7 cellular contexts compared by ENCODE assay signal in the genomic region with DNA sequence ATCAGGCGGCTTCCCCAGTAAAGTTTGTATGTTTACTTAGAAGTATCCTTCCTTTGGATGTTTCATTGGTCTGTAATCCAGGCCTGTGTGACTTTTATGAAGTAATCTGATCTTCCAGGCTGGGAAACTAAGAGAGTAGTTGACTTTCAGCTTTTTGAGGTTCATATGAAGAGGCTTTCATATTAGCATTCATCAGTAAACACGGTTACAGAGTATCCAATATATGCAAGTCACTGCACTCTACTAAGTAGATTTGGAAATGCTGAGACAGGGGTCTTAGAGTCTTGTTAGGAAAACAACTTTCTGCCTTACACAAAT. TPM values are rescaled to one million over a fixed set of nuclear protein-coding genes. Genes with fewer than 3 reads are reported as not detected.
DNase-seq lines count a peak whose midpoint lies in the region; ATAC-seq and TF ChIP-seq lines count a peak whose summit lies in the region.

No MANE protein-coding gene starts in this region.

- TF ChIP-seq POLR2A in HCT116 (IDR thresholded peaks at IDR 0.05; ENCODE audit: borderline replicate concordance, extremely low read depth, insufficient read depth, insufficient read length) (no peak), gastroesophageal sphincter (IDR thresholded peaks at IDR 0.05) (no peak)

- peaks cover 11 to 12% of the 10 kb centered on the region in 2 experiments for H3K36me3 ChIP-seq in HCT116 (ENCODE audit: control insufficient read depth in 1 of 2, insufficient read depth in 2 of 2, low read length in 2 of 2)
- peaks cover 0 to 24% of the 10 kb centered on the region in 2 donors for H3K36me3 ChIP-seq in gastroesophageal sphincter
- H3K36me3 ChIP-seq in skeletal muscle tissue (ENCODE audit: control insufficient read depth in 3 of 3, insufficient read depth in 3 of 3, low read length in 3 of 3), result peaks cover 0 to 22% (median 9%) of the 10 kb centered on the region in 3 donors

- POLR2A ChIA-PET in HCT116 (lab: Charles Lee), result interaction anchor here (2.3 kb wide), 1 partner anchor 15 kb away, joined by 26 read pairs; a partner anchor contains a TSS
- POLR2A ChIA-PET in T-cell (lab: Charles Lee), result interaction anchor here (0.5 to 3.3 kb wide), 8 partner anchors 8 to 743 kb away, joined by 3 to 78 read pairs (median 11); a partner anchor contains a TSS

- H3K9me3 Mint-ChIP-seq in T-cell, result no peaks in the 10 kb centered on the region

- no peaks in the 10 kb centered on the region for H3K27me3 ChIP-seq in HCT116 (ENCODE audit: insufficient read depth, low read length)
- H3K27me3 ChIP-seq in gastroesophageal sphincter, result no peaks in the 10 kb centered on the region
- H3K27me3 ChIP-seq in skeletal muscle tissue (ENCODE audit: control insufficient read depth in 3 of 3, insufficient read depth in 3 of 3, low read length in 3 of 3), result no peaks in the 10 kb centered on the region

- 0 to 6% methylated on average over 2 of the region's 2 CpGs for WGBS in gastroesophageal sphincter (ENCODE audit: low coverage in 1 of 2), 2 donors

- intact Hi-C loops in HCT116 (cut with micrococcal nuclease), result no loop called here

- TF ChIP-seq RAD21 in HCT116 (IDR thresholded peaks at IDR 0.05; ENCODE audit: low read depth), result no peak

- no peaks in the 10 kb centered on the region for H3K27me3 Mint-ChIP-seq in T-cell

- CTCF ChIA-PET in HCT116 (lab: Charles Lee) (no interaction called here), T-cell (lab: Charles Lee) (interaction anchor here (1.0 to 2.9 kb wide), 4 partner anchors 11 to 996 kb away, joined by 3 to 19 read pairs (median 5); a partner anchor contains a TSS)

- H3K4me3 ChIP-seq in HCT116 (replicated peaks in 1 of 2; ENCODE audit: low read depth in 1 of 2, low read length in 2 of 2), result peak overlapping the region; percentile 90 to 93
- peak overlapping the region; percentile 60 to 90 for H3K4me3 ChIP-seq in gastroesophageal sphincter
- peak overlapping the region; percentile 90 to 96 (median 95) for H3K4me3 ChIP-seq in skeletal muscle tissue (ENCODE audit: low read length in 3 of 3)

- H3K4me2 ChIP-seq in HCT116 (ENCODE audit: low read length), result peak overlapping the region; percentile 80

- H3K9me3 ChIP-seq in HCT116 (ENCODE audit: control insufficient read depth in 1 of 2, insufficient read depth in 1 of 2, low read depth in 1 of 2, low read length in 2 of 2), result no peaks in the 10 kb centered on the region
- H3K9me3 ChIP-seq in gastroesophageal sphincter, result no peaks in the 10 kb centered on the region
- H3K9me3 ChIP-seq in skeletal muscle tissue (ENCODE audit: control insufficient read depth in 3 of 3, low read length in 3 of 3), result no peaks in the 10 kb centered on the region

- TF ChIP-seq CTCF in HCT116 (IDR thresholded peaks at IDR 0.05 in 2 of 3, conservative IDR thresholded peaks at IDR 0.05 in 1 of 3; ENCODE audit: borderline replicate concordance in 1 of 3, insufficient read depth in 1 of 3, low read depth in 2 of 3, low read length in 2 of 3) (no peak), gastroesophageal sphincter (IDR thresholded peaks at IDR 0.05) (no peak)

- H3K36me3 Mint-ChIP-seq in T-cell, result peaks cover 13% of the 10 kb centered on the region

- no TSS peak for BruUV-seq in HCT116 (replicated peaks; lab: Mats Ljungman, UMichigan)

- H3K79me2 ChIP-seq in HCT116 (ENCODE audit: insufficient read depth, low read length), result peaks cover 68% of the 10 kb centered on the region

- H4K20me1 ChIP-seq in HCT116 (ENCODE audit: insufficient read depth), result peaks cover 5% of the 10 kb centered on the region

- RAD21 ChIA-PET in HCT116 (lab: Charles Lee; ENCODE audit: low non-redundant PET in 1 of 2, low total read pairs in 2 of 2, uncharacterized antibody in 2 of 2, unreplicated experiment in 2 of 2), result no interaction called here

- peaks cover 26 to 41% (median 41%) of the 10 kb centered on the region in 3 donors for H3K4me1 Mint-ChIP-seq in T-cell

- H2AFZ ChIP-seq in HCT116 (ENCODE audit: low read depth, low read length, poor library complexity, severe bottlenecking), result no peak overlapping the region

- ATAC-seq in HCT116 (no peak), T-cell (replicated peaks in 1 of 4) (no peak), gastroesophageal sphincter (no peak), HG03442 (IDR thresholded peaks at IDR 0.05; ENCODE audit: unreplicated experiment) (no peak), GM19395 (IDR thresholded peaks at IDR 0.05; ENCODE audit: unreplicated experiment) (no peak), GM21390 (IDR thresholded peaks at IDR 0.05; ENCODE audit: unreplicated experiment) (no peak)

- H3K4me1 ChIP-seq in HCT116 (ENCODE audit: control insufficient read depth in 1 of 2, insufficient read depth in 2 of 2, low read length in 2 of 2) (peaks cover 11 to 24% of the 10 kb centered on the region in 2 experiments; a peak in 3 of 4 replicates), gastroesophageal sphincter (peaks cover 8 to 31% (median 9%) of the 10 kb centered on the region in 3 donors), skeletal muscle tissue (ENCODE audit: control insufficient read depth in 3 of 3, insufficient read depth in 3 of 3, low read length in 3 of 3) (peaks cover 8 to 22% (median 15%) of the 10 kb centered on the region in 3 donors)

- H3K9me2 ChIP-seq in HCT116 (ENCODE audit: insufficient read depth), result no peaks in the 10 kb centered on the region

- peak overlapping the region; percentile 88; the same call in 1 of the 2 replicates for H3K27ac ChIP-seq in HCT116 (ENCODE audit: low read depth, low read length)
- H3K27ac ChIP-seq in gastroesophageal sphincter, result peak overlapping the region; percentile 82 to 98 (median 96)
- H3K27ac ChIP-seq in skeletal muscle tissue (ENCODE audit: low read depth, low read length), result peak overlapping the region; percentile 93

- no peak for TF ChIP-seq EP300 in gastroesophageal sphincter (IDR thresholded peaks at IDR 0.05)

- peak overlapping the region; percentile 85 to 88 for H3K27ac Mint-ChIP-seq in T-cell

- peak overlapping the region; percentile 91 to 99 (median 92) for H3K4me3 Mint-ChIP-seq in T-cell

- no peak for DNase-seq in HCT116 (ENCODE audit: low read depth, low spot score)
- no peak for DNase-seq in T-cell

- H3K9ac ChIP-seq in HCT116 (ENCODE audit: low read length) (peak overlapping the region; percentile 92), skeletal muscle tissue (ENCODE audit: low read depth in 1 of 3, low read length in 3 of 3) (peak overlapping the region; percentile 93 to 96 (median 95))

TF ChIP-seq in HCT116, 20 proteins besides CTCF, POLR2A, EP300 and RAD21 (continues in another document):
- TF ChIP-seq CBX3 (IDR thresholded peaks at IDR 0.05; ENCODE audit: low read depth) (no peak), SRF (IDR thresholded peaks at IDR 0.05; ENCODE audit: low read depth) (no peak), FOSL1 (IDR thresholded peaks at IDR 0.05; ENCODE audit: low read depth) (no peak), EZH2 (IDR thresholded peaks at IDR 0.05) (no peak), POLR2AphosphoS5 (IDR thresholded peaks at IDR 0.05; ENCODE audit: low read depth, low read length) (no peak), CEBPB (IDR thresholded peaks at IDR 0.05; ENCODE audit: low read depth) (no peak), EZH2phosphoT487 (IDR thresholded peaks at IDR 0.05; ENCODE audit: borderline replicate concordance) (no peak), ZFX (IDR thresholded peaks at IDR 0.05) (no peak), EGR1 (IDR thresholded peaks at IDR 0.05; ENCODE audit: low read depth) (no peak), YY1 (IDR thresholded peaks at IDR 0.05; ENCODE audit: extremely low read depth, insufficient replicate concordance, low read depth, low read length) (no peak)
- TF ChIP-seq, protein P1, sequence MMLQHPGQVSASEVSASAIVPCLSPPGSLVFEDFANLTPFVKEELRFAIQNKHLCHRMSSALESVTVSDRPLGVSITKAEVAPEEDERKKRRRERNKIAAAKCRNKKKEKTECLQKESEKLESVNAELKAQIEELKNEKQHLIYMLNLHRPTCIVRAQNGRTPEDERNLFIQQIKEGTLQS (IDR thresholded peaks at IDR 0.05), result no peak
- TF ChIP-seq, protein P2, sequence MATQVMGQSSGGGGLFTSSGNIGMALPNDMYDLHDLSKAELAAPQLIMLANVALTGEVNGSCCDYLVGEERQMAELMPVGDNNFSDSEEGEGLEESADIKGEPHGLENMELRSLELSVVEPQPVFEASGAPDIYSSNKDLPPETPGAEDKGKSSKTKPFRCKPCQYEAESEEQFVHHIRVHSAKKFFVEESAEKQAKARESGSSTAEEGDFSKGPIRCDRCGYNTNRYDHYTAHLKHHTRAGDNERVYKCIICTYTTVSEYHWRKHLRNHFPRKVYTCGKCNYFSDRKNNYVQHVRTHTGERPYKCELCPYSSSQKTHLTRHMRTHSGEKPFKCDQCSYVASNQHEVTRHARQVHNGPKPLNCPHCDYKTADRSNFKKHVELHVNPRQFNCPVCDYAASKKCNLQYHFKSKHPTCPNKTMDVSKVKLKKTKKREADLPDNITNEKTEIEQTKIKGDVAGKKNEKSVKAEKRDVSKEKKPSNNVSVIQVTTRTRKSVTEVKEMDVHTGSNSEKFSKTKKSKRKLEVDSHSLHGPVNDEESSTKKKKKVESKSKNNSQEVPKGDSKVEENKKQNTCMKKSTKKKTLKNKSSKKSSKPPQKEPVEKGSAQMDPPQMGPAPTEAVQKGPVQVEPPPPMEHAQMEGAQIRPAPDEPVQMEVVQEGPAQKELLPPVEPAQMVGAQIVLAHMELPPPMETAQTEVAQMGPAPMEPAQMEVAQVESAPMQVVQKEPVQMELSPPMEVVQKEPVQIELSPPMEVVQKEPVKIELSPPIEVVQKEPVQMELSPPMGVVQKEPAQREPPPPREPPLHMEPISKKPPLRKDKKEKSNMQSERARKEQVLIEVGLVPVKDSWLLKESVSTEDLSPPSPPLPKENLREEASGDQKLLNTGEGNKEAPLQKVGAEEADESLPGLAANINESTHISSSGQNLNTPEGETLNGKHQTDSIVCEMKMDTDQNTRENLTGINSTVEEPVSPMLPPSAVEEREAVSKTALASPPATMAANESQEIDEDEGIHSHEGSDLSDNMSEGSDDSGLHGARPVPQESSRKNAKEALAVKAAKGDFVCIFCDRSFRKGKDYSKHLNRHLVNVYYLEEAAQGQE (IDR thresholded peaks at IDR 0.05; ENCODE audit: low read depth), result no peak

RNA-seq across cellular contexts. Expression of a gene that starts 1.1 kb away (rescaled TPM):
- total RNA-seq in HCT116 (2021; ENCODE audit: unreplicated experiment) (34.7 TPM), T-cell (10 to 100 TPM; 46.2 to 56.0 (median 51.9) TPM), gastroesophageal sphincter (10 to 100 TPM; 46.8 to 99.8 (median 70.3) TPM), skeletal muscle tissue (14.6 TPM)
- 21.4 and 24.7 TPM in 2 replicates for polyA plus RNA-seq in HCT116 (2012)

RNA-seq across cellular contexts. Expression of a gene that starts 15.0 kb away (rescaled TPM):
- 76.4 TPM for total RNA-seq in HCT116 (2021; ENCODE audit: unreplicated experiment)
- polyA plus RNA-seq in HCT116 (2012), result 14.4 and 22.8 TPM in 2 replicates
- 10 to 100 TPM; 24.4 to 26.2 (median 24.4) TPM for total RNA-seq in T-cell
- 10 to 100 TPM; 22.4 to 34.7 (median 28.9) TPM for total RNA-seq in gastroesophageal sphincter
- total RNA-seq in skeletal muscle tissue, result 25.6 TPM

RNA-seq across cellular contexts. Expression of a gene that starts 15.2 kb away (rescaled TPM):
- total RNA-seq in HCT116 (2021; ENCODE audit: unreplicated experiment) (24.8 TPM), T-cell (10 to 100 TPM; 18.9 to 30.6 (median 20.7) TPM), gastroesophageal sphincter (10 to 100 TPM; 22.8 to 66.9 (median 30.2) TPM), skeletal muscle tissue (15.7 TPM)
- polyA plus RNA-seq in HCT116 (2012), result 21.6 and 26.3 TPM in 2 replicates
